In the genomic region with DNA sequence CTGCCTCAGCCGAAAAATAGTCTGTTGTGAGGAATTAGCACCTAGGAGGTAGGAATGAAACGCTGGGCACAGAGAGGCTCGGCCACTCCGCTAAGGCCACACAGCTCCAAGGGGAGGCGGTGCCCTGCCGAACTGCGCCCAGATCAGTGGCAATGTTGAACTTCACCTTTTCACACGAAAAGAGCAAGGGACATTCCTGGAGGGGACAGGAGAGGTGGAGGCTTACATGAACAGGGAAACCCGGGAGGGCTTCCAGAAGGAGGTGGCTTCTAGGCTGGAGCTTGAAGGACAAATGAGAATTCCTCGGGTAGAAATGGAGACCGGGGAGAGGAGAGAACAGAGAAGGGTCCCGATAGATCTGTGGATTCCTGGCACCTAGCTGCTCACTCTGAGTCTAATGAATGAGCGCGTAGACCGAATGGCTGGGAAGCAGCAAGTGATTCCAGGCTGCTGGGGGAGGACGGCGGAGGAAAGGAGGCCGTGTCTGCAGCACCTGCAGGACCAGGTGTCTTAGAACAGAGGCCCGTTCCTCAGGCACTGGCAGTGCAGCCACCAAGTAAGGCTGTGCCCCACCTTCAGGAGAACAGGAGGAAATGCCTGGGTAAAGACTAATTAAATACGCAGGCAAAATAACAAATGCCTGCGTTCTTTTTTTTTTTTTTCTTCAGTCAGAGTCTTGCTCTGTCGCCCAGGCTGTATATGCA, we compare ENCODE assay signal across 8 cellular contexts. TPM values are rescaled to one million over a fixed set of nuclear protein-coding genes. Genes with fewer than 3 reads are reported as not detected.
DNase-seq lines count a peak whose midpoint lies in the region; ATAC-seq and TF ChIP-seq lines count a peak whose summit lies in the region.

No MANE protein-coding gene starts in this region.

- peaks cover 4% of the 10 kb centered on the region; the same call in 1 of the 2 replicates for H3F3A ChIP-seq in GM23338 (replicated peaks; ENCODE audit: low read depth)

- H3K27me3 ChIP-seq in GM23338 (ENCODE audit: insufficient read depth) (no peaks in the 10 kb centered on the region), dorsolateral prefrontal cortex (no peaks in the 10 kb centered on the region), stomach smooth muscle (ENCODE audit: control insufficient read depth in 1 of 2, insufficient read depth in 2 of 2, low read length in 2 of 2) (no peaks in the 10 kb centered on the region)

- no peaks in the 10 kb centered on the region for H3K9me3 Mint-ChIP-seq in GM23338
- no peaks in the 10 kb centered on the region for H3K9me3 Mint-ChIP-seq in WTC11
- no peaks in the 10 kb centered on the region for H3K9me3 Mint-ChIP-seq in memory B cell

- H3K27me3 Mint-ChIP-seq in GM23338 (ENCODE audit: insufficient read depth, low read depth, poor library complexity) (peaks cover 9% of the 10 kb centered on the region), WTC11 (ENCODE audit: low read depth) (no peaks in the 10 kb centered on the region), memory B cell (peaks cover 3% of the 10 kb centered on the region)

- peak overlapping the region; percentile 90 for H3K4me3 ChIP-seq in GM23338
- H3K4me3 ChIP-seq in dorsolateral prefrontal cortex, result peak overlapping the region; percentile 62 to 98 (median 88)
- peak overlapping the region; percentile 64 to 87 for H3K4me3 ChIP-seq in stomach smooth muscle (ENCODE audit: low read length in 2 of 2)

- peaks cover 16% of the 10 kb centered on the region for H4K20me1 ChIP-seq in GM23338 (replicated peaks; ENCODE audit: insufficient read depth)

- DNase-seq in DMS79 treated with DMSO at 0.1 percent for 48 hours (lab: John Stamatoyannopoulos, UW) (peak; percentile 30), GM23338 (ENCODE audit: low spot score) (peak; percentile 81), NCI-H2081 treated with DMSO at 0.1 percent for 48 hours (lab: John Stamatoyannopoulos, UW) (peak; percentile 12), WTC11 (ENCODE audit: low spot score) (peak; percentile 57), dorsolateral prefrontal cortex (peak in 4 of 10 donors; percentile 31 to 70 (median 60)), memory B cell (ENCODE audit: low spot score in 2 of 2) (peak; percentile 30 to 44)

- H3K4me1 ChIP-seq in GM23338 (ENCODE audit: insufficient read depth), result peaks cover 4% of the 10 kb centered on the region; the same call in 1 of the 2 replicates
- H3K4me1 ChIP-seq in stomach smooth muscle (ENCODE audit: control insufficient read depth, insufficient read depth, low read length), result peaks cover 24% of the 10 kb centered on the region

- intact Hi-C loops in dorsolateral prefrontal cortex (cut with DNase I), result loop anchor here (5.0 to 10.0 kb wide), 5 partner anchors 41 to 186 kb away; partner anchors contain the start of gene BAHCC1 (in 1 of the 2)

- no peaks in the 10 kb centered on the region for H3K9me2 ChIP-seq in GM23338 (ENCODE audit: insufficient read depth)

- no peaks in the 10 kb centered on the region for H3K9me3 ChIP-seq in stomach smooth muscle (ENCODE audit: control insufficient read depth in 2 of 2, low read length in 2 of 2)

- ATAC-seq in GM23338, result peak; percentile 68
- peak; percentile 75 for ATAC-seq in WTC11
- ATAC-seq in memory B cell (ENCODE audit: low read depth), result peak; percentile 54
- no peak for ATAC-seq in HG03571 (IDR thresholded peaks at IDR 0.05; ENCODE audit: unreplicated experiment)

- TF ChIP-seq CTCF in GM23338 (conservative IDR thresholded peaks at IDR 0.05; ENCODE audit: low read depth in 2 of 2), result peak; percentile 33 to 37; a peak in 3 of 4 replicates
- TF ChIP-seq CTCF in WTC11 (IDR thresholded peaks at IDR 0.05), result no peak
- peak in 25 of 56 donors; percentile 7 to 47 (median 25) for TF ChIP-seq CTCF in dorsolateral prefrontal cortex (IDR thresholded peaks at IDR 0.05 in 54 of 56, conservative IDR thresholded peaks at IDR 0.05 in 2 of 56; ENCODE audit: low read depth in 1 of 56, partially characterized antibody in 56 of 56)

- H3K9ac ChIP-seq in stomach smooth muscle (ENCODE audit: low read length in 2 of 2), result peak overlapping the region; percentile 58 to 90

- peak overlapping the region; percentile 87 for H3K4me3 Mint-ChIP-seq in GM23338
- peak overlapping the region; percentile 88 for H3K4me3 Mint-ChIP-seq in WTC11
- H3K4me3 Mint-ChIP-seq in memory B cell, result peak overlapping the region; percentile 97

- H3K4me1 Mint-ChIP-seq in GM23338, result peaks cover 13% of the 10 kb centered on the region
- peaks cover 16% of the 10 kb centered on the region for H3K4me1 Mint-ChIP-seq in WTC11
- peaks cover 23% of the 10 kb centered on the region for H3K4me1 Mint-ChIP-seq in memory B cell

- peak overlapping the region; percentile 94 for H3K4me2 ChIP-seq in GM23338

- no peak overlapping the region; the same call in 1 of the 2 replicates for H3K27ac ChIP-seq in GM23338 (ENCODE audit: low read depth)
- peak overlapping the region; percentile 28 to 98 (median 91) for H3K27ac ChIP-seq in dorsolateral prefrontal cortex
- H3K27ac ChIP-seq in stomach smooth muscle (ENCODE audit: low read length), result peak overlapping the region; percentile 94

- no peaks in the 10 kb centered on the region for H3K36me3 ChIP-seq in GM23338 (ENCODE audit: insufficient read depth)
- H3K36me3 ChIP-seq in stomach smooth muscle (ENCODE audit: control insufficient read depth in 2 of 2, insufficient read depth in 2 of 2, low read length in 2 of 2), result no peaks in the 10 kb centered on the region

- POLR2A ChIA-PET in WTC11 (lab: Charles Lee), result interaction anchor here (1.1 kb wide), 1 partner anchor 99 kb away, joined by 3 read pairs; the partner anchor contains the start of gene BAHCC1

- H3K27ac Mint-ChIP-seq in GM23338, result peak overlapping the region; percentile 80
- H3K27ac Mint-ChIP-seq in WTC11, result peak overlapping the region; percentile 76
- peak overlapping the region; percentile 97 for H3K27ac Mint-ChIP-seq in memory B cell

- H2AFZ ChIP-seq in GM23338, result peak overlapping the region; percentile 92

- H3K36me3 Mint-ChIP-seq in GM23338 (ENCODE audit: low read depth) (no peaks in the 10 kb centered on the region), WTC11 (no peaks in the 10 kb centered on the region), memory B cell (peaks cover 1% of the 10 kb centered on the region)

- CTCF ChIA-PET in WTC11 (lab: Charles Lee), result interaction anchor here (0.7 to 2.2 kb wide), 12 partner anchors 7 to 242 kb away, joined by 3 to 8 read pairs (median 4); partner anchors contain the start of gene BAHCC1

- peaks cover 22% of the 10 kb centered on the region for H3K79me2 ChIP-seq in GM23338 (replicated peaks; ENCODE audit: insufficient read depth)

TF ChIP-seq in GM23338, 12 proteins besides CTCF, POLR2A, EP300 and RAD21 (continues in another document):
- TF ChIP-seq CREB1 (CRISPR knock-in tag; IDR thresholded peaks at IDR 0.05; ENCODE audit: low read depth) (no peak), EZH2 (IDR thresholded peaks at IDR 0.05; ENCODE audit: low read depth, unreplicated experiment) (no peak), STAT1 (IDR thresholded peaks at IDR 0.05; ENCODE audit: unreplicated experiment) (no peak)
- TF ChIP-seq, protein P1, sequence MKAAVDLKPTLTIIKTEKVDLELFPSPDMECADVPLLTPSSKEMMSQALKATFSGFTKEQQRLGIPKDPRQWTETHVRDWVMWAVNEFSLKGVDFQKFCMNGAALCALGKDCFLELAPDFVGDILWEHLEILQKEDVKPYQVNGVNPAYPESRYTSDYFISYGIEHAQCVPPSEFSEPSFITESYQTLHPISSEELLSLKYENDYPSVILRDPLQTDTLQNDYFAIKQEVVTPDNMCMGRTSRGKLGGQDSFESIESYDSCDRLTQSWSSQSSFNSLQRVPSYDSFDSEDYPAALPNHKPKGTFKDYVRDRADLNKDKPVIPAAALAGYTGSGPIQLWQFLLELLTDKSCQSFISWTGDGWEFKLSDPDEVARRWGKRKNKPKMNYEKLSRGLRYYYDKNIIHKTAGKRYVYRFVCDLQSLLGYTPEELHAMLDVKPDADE (IDR thresholded peaks at IDR 0.05), result no peak

TF ChIP-seq in WTC11, 78 proteins besides CTCF, POLR2A, EP300 and RAD21:
- TF ChIP-seq NFE2L1 (CRISPR knock-in tag; IDR thresholded peaks at IDR 0.05) (no peak), GTF2I (CRISPR knock-in tag; conservative IDR thresholded peaks at IDR 0.05) (peak; percentile 50), ZNF121 (CRISPR knock-in tag; IDR thresholded peaks at IDR 0.05) (peak; percentile 98), KAT7 (CRISPR knock-in tag; IDR thresholded peaks at IDR 0.05; ENCODE audit: borderline replicate concordance) (0 out of 2 replicates have a peak, but pooled peaks have one; percentile 49)

RNA-seq across cellular contexts. Expression of gene SLC38A10, which starts 0.7 kb away (rescaled TPM):
- total RNA-seq in GM23338 (2014; rRNA removed; shearing (Covaris generic)), result 51.7 and 55.8 TPM in 2 replicates
- 17.1 and 18.3 TPM in 2 replicates for polyA plus RNA-seq in GM23338 (2016; fragmentation: Nextera tagmentation; extraction: Ambion mirVana)
- 47.0 to 62.4 TPM (median 53.9 TPM) in 3 replicates for total RNA-seq in WTC11 (2021)
- 10 to 100 TPM; 30.0 to 80.0 (median 48.8) TPM for total RNA-seq in dorsolateral prefrontal cortex

RNA-seq across cellular contexts. Expression of gene NDUFAF8, which starts 56.7 kb away (rescaled TPM):
- 17.9 and 21.5 TPM in 2 replicates for total RNA-seq in GM23338 (2014; rRNA removed; shearing (Covaris generic))
- 156 and 175 TPM in 2 replicates for polyA plus RNA-seq in GM23338 (2016; fragmentation: Nextera tagmentation; extraction: Ambion mirVana)
- total RNA-seq in WTC11 (2021), result 58.6 to 73.0 TPM (median 59.9 TPM) in 3 replicates
- total RNA-seq in dorsolateral prefrontal cortex, result 10 to 100 TPM; 23.8 to 70.9 (median 46.9) TPM

RNA-seq across cellular contexts. Expression of gene TEPSIN, which starts 57.0 kb away (rescaled TPM):
- 25.3 and 37.5 TPM in 2 replicates for total RNA-seq in GM23338 (2014; rRNA removed; shearing (Covaris generic))
- polyA plus RNA-seq in GM23338 (2016; fragmentation: Nextera tagmentation; extraction: Ambion mirVana), result 4.4 and 5.5 TPM in 2 replicates
- total RNA-seq in WTC11 (2021) (32.2 to 40.7 TPM (median 35.4 TPM) in 3 replicates), dorsolateral prefrontal cortex (10 to 100 TPM; 12.8 to 46.5 (median 27.3) TPM)
